Comparison of ENCODE assay signal across 8 cellular contexts in the genomic region with DNA sequence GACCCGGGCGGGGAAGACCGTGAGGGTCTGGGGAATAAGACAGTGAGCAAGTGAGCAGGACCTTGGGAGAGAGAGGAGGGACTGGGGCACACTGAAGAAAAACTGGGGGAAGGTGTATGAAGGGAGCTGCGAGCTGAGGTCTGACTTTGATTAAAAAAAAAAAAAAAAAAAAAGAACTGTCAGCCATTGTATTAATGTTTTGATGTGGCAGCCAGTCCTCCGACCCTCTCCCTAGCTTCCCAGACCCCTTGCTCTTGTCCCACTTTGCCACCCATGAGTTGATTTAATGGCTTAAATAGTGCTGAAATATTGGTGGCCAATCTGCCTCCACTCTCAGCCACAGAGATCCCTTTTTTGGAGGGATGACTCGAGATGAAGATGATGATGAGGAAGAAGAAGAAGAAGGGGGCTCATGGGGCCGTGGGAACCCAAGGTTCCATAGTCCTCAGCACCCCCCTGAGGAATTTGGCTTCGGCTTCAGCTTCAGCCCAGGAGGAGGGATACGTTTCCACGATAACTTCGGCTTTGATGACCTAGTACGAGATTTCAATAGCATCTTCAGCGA.
A peak's percentile ranks its signal among the peaks of the same experiment; 100 is the strongest.
DNase-seq lines count a peak whose midpoint lies in the region; ATAC-seq lines count a peak whose summit lies in the region.

No MANE protein-coding gene starts in this region.

- DNase-seq in NCI-H146 (lab: John Stamatoyannopoulos, UW) (peak; percentile 20), NCI-H146 treated with DMSO at 0.1 percent for 48 hours (lab: John Stamatoyannopoulos, UW; ENCODE audit: unreplicated experiment) (no peak), iris pigment epithelial cell (ENCODE audit: low read depth) (peak; percentile 22), substantia nigra (lab: John Stamatoyannopoulos, UW) (no peak), HCEC 1CT (no peak), HuH-7.5 (ENCODE audit: low spot score) (no peak)
- DNase-seq in activated naive CD8-positive, alpha-beta T cell treated with anti-CD3 and anti-CD28 coated beads, Interleukin-2, amount 50 U/mL, for 24 hours, result no peak
- no peak for DNase-seq in stimulated activated CD4-positive, alpha-beta T cell treated with anti-CD3 and anti-CD28 coated beads, Interleukin-4, amount 100 ng/mL, for 1 hour

- H3K27ac Mint-ChIP-seq in activated naive CD8-positive, alpha-beta T cell treated with anti-CD3 and anti-CD28 coated beads, Interleukin-2, amount 50 U/mL, for 24 hours, result peak overlapping the region; percentile 94

- peak overlapping the region; percentile 77 for H3K27ac ChIP-seq in substantia nigra (ENCODE audit: low read depth, low read length, poor library complexity, severe bottlenecking)

- H3K27me3 Mint-ChIP-seq in activated naive CD8-positive, alpha-beta T cell treated with anti-CD3 and anti-CD28 coated beads, Interleukin-2, amount 50 U/mL, for 24 hours, result peaks cover 2% of the 10 kb centered on the region

- H3K4me1 Mint-ChIP-seq in activated naive CD8-positive, alpha-beta T cell treated with anti-CD3 and anti-CD28 coated beads, Interleukin-2, amount 50 U/mL, for 24 hours, result peaks cover 54% of the 10 kb centered on the region

- peaks cover 59% of the 10 kb centered on the region for H3K36me3 Mint-ChIP-seq in activated naive CD8-positive, alpha-beta T cell treated with anti-CD3 and anti-CD28 coated beads, Interleukin-2, amount 50 U/mL, for 24 hours (ENCODE audit: low read depth)

- peak overlapping the region; percentile 98 for H3K4me3 Mint-ChIP-seq in activated naive CD8-positive, alpha-beta T cell treated with anti-CD3 and anti-CD28 coated beads, Interleukin-2, amount 50 U/mL, for 24 hours

- no peak for ATAC-seq in activated naive CD8-positive, alpha-beta T cell treated with anti-CD3 and anti-CD28 coated beads, Interleukin-2, amount 50 U/mL, for 24 hours

- no peaks in the 10 kb centered on the region for H3K9me3 Mint-ChIP-seq in activated naive CD8-positive, alpha-beta T cell treated with anti-CD3 and anti-CD28 coated beads, Interleukin-2, amount 50 U/mL, for 24 hours

Comparison
In these comparisons a context has a peak if more than half of its experiments do, and no peak if none do; other contexts are left out.
1. DNase-seq: peak in NCI-H146 (single experiment) and iris pigment epithelial cell (single experiment); none in NCI-H146 treated with DMSO at 0.1 percent for 48 hours (single experiment), activated naive CD8-positive, alpha-beta T cell treated with anti-CD3 and anti-CD28 coated beads, Interleukin-2, amount 50 U/mL, for 24 hours (single experiment), substantia nigra (0 of 49), HCEC 1CT (single experiment), HuH-7.5 (single experiment) and stimulated activated CD4-positive, alpha-beta T cell treated with anti-CD3 and anti-CD28 coated beads, Interleukin-4, amount 100 ng/mL, for 1 hour (single experiment).